Comparison of ENCODE assay signal across 2 cellular contexts in the genomic region with DNA sequence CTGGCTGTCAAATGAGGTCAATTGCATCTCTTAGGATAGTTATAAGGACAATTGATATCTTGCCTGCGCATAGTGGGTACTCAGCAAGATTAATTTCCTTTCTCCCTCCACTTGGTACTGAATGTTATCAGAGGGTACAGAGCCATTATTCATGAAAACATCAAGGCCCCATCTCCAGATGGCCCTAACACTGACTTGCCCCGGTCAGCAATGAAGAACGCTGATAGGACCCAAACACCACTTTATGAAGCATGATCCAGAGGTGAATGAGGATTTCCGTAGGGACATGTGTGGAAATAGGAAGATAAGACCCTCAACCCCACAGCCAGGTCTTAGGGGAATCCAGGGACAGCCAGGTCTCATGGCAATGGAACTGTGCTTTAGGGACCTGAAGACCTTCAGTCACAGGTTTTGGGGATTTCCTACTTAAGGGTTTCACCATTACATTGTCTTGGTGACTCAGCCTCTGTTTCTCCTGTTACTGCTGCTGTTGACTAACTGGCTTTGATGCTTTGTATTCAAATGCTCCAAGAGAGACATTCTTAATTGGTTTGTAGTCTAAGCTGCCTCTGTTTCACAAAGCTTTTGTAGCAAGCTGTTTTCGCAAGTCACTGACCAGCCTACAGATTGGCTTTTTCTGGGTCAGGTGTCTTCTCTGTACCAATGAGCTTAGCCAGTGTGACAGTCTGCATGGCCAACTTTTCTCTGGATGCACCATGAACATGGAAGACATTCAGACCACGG.
TF ChIP-seq lines count a peak whose summit lies in the region.

No MANE protein-coding gene starts in this region.

TF ChIP-seq in GM12878, 131 proteins besides CTCF, POLR2A, EP300 and RAD21 (continued from another document):
- TF ChIP-seq, protein P1, sequence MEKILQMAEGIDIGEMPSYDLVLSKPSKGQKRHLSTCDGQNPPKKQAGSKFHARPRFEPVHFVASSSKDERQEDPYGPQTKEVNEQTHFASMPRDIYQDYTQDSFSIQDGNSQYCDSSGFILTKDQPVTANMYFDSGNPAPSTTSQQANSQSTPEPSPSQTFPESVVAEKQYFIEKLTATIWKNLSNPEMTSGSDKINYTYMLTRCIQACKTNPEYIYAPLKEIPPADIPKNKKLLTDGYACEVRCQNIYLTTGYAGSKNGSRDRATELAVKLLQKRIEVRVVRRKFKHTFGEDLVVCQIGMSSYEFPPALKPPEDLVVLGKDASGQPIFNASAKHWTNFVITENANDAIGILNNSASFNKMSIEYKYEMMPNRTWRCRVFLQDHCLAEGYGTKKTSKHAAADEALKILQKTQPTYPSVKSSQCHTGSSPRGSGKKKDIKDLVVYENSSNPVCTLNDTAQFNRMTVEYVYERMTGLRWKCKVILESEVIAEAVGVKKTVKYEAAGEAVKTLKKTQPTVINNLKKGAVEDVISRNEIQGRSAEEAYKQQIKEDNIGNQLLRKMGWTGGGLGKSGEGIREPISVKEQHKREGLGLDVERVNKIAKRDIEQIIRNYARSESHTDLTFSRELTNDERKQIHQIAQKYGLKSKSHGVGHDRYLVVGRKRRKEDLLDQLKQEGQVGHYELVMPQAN (conservative IDR thresholded peaks at IDR 0.05): no peak
- peak; percentile 60 for TF ChIP-seq RAD51 (IDR thresholded peaks at IDR 0.05)
- no peak for TF ChIP-seq STAT1 (conservative IDR thresholded peaks at IDR 0.05)
- TF ChIP-seq, protein P2, sequence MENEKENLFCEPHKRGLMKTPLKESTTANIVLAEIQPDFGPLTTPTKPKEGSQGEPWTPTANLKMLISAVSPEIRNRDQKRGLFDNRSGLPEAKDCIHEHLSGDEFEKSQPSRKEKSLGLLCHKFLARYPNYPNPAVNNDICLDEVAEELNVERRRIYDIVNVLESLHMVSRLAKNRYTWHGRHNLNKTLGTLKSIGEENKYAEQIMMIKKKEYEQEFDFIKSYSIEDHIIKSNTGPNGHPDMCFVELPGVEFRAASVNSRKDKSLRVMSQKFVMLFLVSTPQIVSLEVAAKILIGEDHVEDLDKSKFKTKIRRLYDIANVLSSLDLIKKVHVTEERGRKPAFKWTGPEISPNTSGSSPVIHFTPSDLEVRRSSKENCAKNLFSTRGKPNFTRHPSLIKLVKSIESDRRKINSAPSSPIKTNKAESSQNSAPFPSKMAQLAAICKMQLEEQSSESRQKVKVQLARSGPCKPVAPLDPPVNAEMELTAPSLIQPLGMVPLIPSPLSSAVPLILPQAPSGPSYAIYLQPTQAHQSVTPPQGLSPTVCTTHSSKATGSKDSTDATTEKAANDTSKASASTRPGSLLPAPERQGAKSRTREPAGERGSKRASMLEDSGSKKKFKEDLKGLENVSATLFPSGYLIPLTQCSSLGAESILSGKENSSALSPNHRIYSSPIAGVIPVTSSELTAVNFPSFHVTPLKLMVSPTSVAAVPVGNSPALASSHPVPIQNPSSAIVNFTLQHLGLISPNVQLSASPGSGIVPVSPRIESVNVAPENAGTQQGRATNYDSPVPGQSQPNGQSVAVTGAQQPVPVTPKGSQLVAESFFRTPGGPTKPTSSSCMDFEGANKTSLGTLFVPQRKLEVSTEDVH (IDR thresholded peaks at IDR 0.05; ENCODE audit: low read depth, partially characterized antibody): no peak
- no peak for TF ChIP-seq BACH1 (IDR thresholded peaks at IDR 0.05; ENCODE audit: borderline replicate concordance)
- no peak for TF ChIP-seq IKZF1 (conservative IDR thresholded peaks at IDR 0.05)
- 0 out of 2 replicates have a peak, but pooled peaks have one; percentile 22 for TF ChIP-seq ATF7 (IDR thresholded peaks at IDR 0.05; ENCODE audit: low read depth)
- TF ChIP-seq IKZF2 (IDR thresholded peaks at IDR 0.05): no peak
- TF ChIP-seq, protein P3, sequence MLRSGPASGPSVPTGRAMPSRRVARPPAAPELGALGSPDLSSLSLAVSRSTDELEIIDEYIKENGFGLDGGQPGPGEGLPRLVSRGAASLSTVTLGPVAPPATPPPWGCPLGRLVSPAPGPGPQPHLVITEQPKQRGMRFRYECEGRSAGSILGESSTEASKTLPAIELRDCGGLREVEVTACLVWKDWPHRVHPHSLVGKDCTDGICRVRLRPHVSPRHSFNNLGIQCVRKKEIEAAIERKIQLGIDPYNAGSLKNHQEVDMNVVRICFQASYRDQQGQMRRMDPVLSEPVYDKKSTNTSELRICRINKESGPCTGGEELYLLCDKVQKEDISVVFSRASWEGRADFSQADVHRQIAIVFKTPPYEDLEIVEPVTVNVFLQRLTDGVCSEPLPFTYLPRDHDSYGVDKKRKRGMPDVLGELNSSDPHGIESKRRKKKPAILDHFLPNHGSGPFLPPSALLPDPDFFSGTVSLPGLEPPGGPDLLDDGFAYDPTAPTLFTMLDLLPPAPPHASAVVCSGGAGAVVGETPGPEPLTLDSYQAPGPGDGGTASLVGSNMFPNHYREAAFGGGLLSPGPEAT (IDR thresholded peaks at IDR 0.05; ENCODE audit: low read depth): peak; percentile 40; the same call in 1 of the 2 replicates

TF ChIP-seq in GM23338, 12 proteins besides CTCF, POLR2A, EP300 and RAD21:
- TF ChIP-seq, protein P4, sequence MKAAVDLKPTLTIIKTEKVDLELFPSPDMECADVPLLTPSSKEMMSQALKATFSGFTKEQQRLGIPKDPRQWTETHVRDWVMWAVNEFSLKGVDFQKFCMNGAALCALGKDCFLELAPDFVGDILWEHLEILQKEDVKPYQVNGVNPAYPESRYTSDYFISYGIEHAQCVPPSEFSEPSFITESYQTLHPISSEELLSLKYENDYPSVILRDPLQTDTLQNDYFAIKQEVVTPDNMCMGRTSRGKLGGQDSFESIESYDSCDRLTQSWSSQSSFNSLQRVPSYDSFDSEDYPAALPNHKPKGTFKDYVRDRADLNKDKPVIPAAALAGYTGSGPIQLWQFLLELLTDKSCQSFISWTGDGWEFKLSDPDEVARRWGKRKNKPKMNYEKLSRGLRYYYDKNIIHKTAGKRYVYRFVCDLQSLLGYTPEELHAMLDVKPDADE (IDR thresholded peaks at IDR 0.05): no peak
- TF ChIP-seq CREB1 (CRISPR knock-in tag; IDR thresholded peaks at IDR 0.05; ENCODE audit: low read depth) (no peak), EZH2 (IDR thresholded peaks at IDR 0.05; ENCODE audit: low read depth, unreplicated experiment) (no peak)
- TF ChIP-seq, protein P5, sequence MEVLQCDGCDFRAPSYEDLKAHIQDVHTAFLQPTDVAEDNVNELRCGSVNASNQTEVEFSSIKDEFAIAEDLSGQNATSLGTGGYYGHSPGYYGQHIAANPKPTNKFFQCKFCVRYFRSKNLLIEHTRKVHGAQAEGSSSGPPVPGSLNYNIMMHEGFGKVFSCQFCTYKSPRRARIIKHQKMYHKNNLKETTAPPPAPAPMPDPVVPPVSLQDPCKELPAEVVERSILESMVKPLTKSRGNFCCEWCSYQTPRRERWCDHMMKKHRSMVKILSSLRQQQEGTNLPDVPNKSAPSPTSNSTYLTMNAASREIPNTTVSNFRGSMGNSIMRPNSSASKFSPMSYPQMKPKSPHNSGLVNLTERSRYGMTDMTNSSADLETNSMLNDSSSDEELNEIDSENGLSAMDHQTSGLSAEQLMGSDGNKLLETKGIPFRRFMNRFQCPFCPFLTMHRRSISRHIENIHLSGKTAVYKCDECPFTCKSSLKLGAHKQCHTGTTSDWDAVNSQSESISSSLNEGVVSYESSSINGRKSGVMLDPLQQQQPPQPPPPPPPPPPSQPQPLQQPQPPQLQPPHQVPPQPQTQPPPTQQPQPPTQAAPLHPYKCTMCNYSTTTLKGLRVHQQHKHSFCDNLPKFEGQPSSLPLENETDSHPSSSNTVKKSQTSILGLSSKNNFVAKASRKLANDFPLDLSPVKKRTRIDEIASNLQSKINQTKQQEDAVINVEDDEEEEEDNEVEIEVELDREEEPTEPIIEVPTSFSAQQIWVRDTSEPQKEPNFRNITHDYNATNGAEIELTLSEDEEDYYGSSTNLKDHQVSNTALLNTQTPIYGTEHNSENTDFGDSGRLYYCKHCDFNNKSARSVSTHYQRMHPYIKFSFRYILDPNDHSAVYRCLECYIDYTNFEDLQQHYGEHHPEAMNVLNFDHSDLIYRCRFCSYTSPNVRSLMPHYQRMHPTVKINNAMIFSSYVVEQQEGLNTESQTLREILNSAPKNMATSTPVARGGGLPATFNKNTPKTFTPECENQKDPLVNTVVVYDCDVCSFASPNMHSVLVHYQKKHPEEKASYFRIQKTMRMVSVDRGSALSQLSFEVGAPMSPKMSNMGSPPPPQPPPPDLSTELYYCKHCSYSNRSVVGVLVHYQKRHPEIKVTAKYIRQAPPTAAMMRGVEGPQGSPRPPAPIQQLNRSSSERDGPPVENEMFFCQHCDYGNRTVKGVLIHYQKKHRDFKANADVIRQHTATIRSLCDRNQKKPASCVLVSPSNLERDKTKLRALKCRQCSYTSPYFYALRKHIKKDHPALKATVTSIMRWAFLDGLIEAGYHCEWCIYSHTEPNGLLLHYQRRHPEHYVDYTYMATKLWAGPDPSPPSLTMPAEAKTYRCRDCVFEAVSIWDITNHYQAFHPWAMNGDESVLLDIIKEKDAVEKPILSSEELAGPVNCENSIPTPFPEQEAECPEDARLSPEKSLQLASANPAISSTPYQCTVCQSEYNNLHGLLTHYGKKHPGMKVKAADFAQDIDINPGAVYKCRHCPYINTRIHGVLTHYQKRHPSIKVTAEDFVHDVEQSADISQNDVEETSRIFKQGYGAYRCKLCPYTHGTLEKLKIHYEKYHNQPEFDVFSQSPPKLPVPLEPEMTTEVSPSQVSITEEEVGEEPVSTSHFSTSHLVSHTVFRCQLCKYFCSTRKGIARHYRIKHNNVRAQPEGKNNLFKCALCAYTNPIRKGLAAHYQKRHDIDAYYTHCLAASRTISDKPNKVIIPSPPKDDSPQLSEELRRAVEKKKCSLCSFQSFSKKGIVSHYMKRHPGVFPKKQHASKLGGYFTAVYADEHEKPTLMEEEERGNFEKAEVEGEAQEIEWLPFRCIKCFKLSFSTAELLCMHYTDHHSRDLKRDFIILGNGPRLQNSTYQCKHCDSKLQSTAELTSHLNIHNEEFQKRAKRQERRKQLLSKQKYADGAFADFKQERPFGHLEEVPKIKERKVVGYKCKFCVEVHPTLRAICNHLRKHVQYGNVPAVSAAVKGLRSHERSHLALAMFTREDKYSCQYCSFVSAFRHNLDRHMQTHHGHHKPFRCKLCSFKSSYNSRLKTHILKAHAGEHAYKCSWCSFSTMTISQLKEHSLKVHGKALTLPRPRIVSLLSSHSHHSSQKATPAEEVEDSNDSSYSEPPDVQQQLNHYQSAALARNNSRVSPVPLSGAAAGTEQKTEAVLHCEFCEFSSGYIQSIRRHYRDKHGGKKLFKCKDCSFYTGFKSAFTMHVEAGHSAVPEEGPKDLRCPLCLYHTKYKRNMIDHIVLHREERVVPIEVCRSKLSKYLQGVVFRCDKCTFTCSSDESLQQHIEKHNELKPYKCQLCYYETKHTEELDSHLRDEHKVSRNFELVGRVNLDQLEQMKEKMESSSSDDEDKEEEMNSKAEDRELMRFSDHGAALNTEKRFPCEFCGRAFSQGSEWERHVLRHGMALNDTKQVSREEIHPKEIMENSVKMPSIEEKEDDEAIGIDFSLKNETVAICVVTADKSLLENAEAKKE (CRISPR knock-in tag; IDR thresholded peaks at IDR 0.05): no peak
